1 cellular context compared by ENCODE assay signal in the genomic region with DNA sequence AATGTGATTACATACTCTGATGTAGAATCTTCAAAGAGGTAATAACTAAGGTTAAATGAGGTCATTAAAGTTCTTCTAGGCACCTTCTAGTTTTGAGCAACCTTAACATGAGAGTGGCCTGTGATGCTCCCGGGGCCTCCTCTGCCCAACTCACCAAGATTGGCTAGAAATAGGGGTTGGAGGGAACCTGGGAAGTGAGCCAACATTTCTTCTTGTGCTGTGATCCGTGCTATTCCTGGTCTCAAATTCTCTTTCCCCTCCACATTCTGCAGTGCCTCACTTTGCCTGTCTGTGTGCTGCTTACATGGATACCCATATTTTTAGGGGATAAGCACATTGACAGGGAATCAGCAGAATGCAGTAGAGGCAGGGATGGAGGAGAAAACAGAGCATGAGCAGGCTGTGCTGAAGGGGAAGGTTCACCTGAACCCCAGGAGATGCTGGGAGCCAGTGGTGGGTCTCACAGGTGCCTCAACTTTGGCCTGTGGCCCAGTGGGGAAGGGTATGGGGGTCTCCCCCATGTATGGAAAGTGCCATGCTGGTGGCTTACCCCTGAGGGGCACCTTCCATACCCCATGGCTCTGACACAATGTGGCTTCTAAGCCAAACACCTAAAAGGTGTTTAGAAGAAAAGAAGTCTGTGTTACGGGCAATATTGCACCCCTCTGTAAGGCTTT.
TF ChIP-seq lines count a peak whose summit lies in the region.

No MANE protein-coding gene starts in this region.

TF ChIP-seq in neural cell, 6 proteins besides CTCF, POLR2A, EP300 and RAD21 (continued from another document):
- no peak for TF ChIP-seq REST (IDR thresholded peaks at IDR 0.05; ENCODE audit: borderline replicate concordance)
- no peak for TF ChIP-seq TAF1 (IDR thresholded peaks at IDR 0.05; ENCODE audit: low read depth)
- no peak for TF ChIP-seq SMC3 (conservative IDR thresholded peaks at IDR 0.05; ENCODE audit: poor library complexity)
- no peak for TF ChIP-seq MXI1 (conservative IDR thresholded peaks at IDR 0.05; ENCODE audit: poor library complexity, severe bottlenecking)
